20 cellular contexts compared by ENCODE assay signal in the genomic region with DNA sequence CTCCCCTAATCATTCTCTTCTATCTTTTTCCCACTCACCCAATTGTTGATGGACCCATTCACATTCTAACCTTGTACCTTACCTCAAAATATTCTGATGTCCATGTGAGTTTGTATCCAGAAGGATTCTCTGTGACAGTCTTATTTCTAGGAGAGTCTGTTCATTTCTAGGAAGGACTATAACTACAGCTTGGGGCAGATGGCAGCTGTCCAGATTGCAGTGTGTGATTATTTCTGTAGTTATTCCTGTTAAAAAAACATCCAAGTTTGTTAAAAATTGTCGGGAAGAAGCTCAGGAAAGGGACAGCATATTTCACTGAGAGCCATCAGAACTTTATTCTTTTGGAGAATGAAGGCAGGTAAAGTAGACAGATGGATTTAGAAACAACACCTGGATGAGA.
DNase-seq lines count a peak whose midpoint lies in the region; ATAC-seq and TF ChIP-seq lines count a peak whose summit lies in the region.
"Had no signal": no experiment of that assay in that cellular context is flagged by ENCODE, and none has a peak within 500 bp of the region (broad histone marks: within the 10 kb centered on the region; RNA-seq: fewer than 3 reads in every experiment).

No MANE protein-coding gene starts in this region.

- H3K36me3 Mint-ChIP-seq in naive thymus-derived CD4-positive, alpha-beta T cell, result peaks cover 0 to 7% (median 4%) of the 10 kb centered on the region in 5 donors
- H3K36me3 Mint-ChIP-seq: CD14-positive monocyte had no signal

- intact Hi-C loops in naive thymus-derived CD4-positive, alpha-beta T cell (cut with micrococcal nuclease), result no loop called here

- peaks cover 10 to 23% (median 16%) of the 10 kb centered on the region in 5 donors for H3K27me3 Mint-ChIP-seq in naive thymus-derived CD4-positive, alpha-beta T cell

- CTCF ChIA-PET in naive thymus-derived CD4-positive, alpha-beta T cell (lab: Charles Lee), result interaction anchor here (0.7 kb wide), 1 partner anchor 9 kb away, joined by 3 read pairs; no protein-coding TSS in a partner anchor

- no peaks in the 10 kb centered on the region for H3K36me3 ChIP-seq in WERI-Rb-1
- H3K36me3 ChIP-seq in naive thymus-derived CD4-positive, alpha-beta T cell (ENCODE audit: control insufficient read depth in 2 of 3, insufficient read depth in 3 of 3, low read length in 3 of 3), result no peaks in the 10 kb centered on the region

- H3K27ac Mint-ChIP-seq in naive thymus-derived CD4-positive, alpha-beta T cell, result no peak overlapping the region
- H3K27ac Mint-ChIP-seq: CD14-positive monocyte had no signal

- POLR2A ChIA-PET in naive thymus-derived CD4-positive, alpha-beta T cell (lab: Charles Lee), result no interaction called here

- H3K4me1 Mint-ChIP-seq in naive thymus-derived CD4-positive, alpha-beta T cell, result no peaks in the 10 kb centered on the region
- H3K4me1 Mint-ChIP-seq: CD14-positive monocyte had no signal

- no peak for ATAC-seq in naive thymus-derived CD4-positive, alpha-beta T cell
- ATAC-seq in GM21447 (IDR thresholded peaks at IDR 0.05; ENCODE audit: unreplicated experiment), result no peak
- ATAC-seq: K562 had no signal

- H3K4me3 Mint-ChIP-seq in naive thymus-derived CD4-positive, alpha-beta T cell, result no peak overlapping the region
- H3K4me3 Mint-ChIP-seq: CD14-positive monocyte had no signal

- H3K9me3 Mint-ChIP-seq in naive thymus-derived CD4-positive, alpha-beta T cell, result peaks cover 0 to 14% (median 5%) of the 10 kb centered on the region in 11 donors

- no peak overlapping the region for H3K27ac ChIP-seq in WERI-Rb-1
- no peak overlapping the region for H3K27ac ChIP-seq in naive thymus-derived CD4-positive, alpha-beta T cell (ENCODE audit: low read depth, low read length)

- no peaks in the 10 kb centered on the region for H3K9me3 ChIP-seq in WERI-Rb-1 (ENCODE audit: severe bottlenecking)
- no peaks in the 10 kb centered on the region for H3K9me3 ChIP-seq in naive thymus-derived CD4-positive, alpha-beta T cell (ENCODE audit: control insufficient read depth in 2 of 3, low read length in 3 of 3)

- H3K4me1 ChIP-seq in naive thymus-derived CD4-positive, alpha-beta T cell (ENCODE audit: control insufficient read depth in 2 of 2, insufficient read depth in 2 of 2, low read length in 2 of 2), result no peaks in the 10 kb centered on the region

- H3K4me3 ChIP-seq in choroid plexus epithelial cell (ENCODE audit: low read depth, low read length), result no peak overlapping the region
- H3K4me3 ChIP-seq in WERI-Rb-1 (ENCODE audit: low read depth, low read length), result no peak overlapping the region
- no peak overlapping the region for H3K4me3 ChIP-seq in naive thymus-derived CD4-positive, alpha-beta T cell (ENCODE audit: low read length)
- H3K4me3 ChIP-seq: K562 had no signal

- H3K27me3 ChIP-seq in WERI-Rb-1 (ENCODE audit: insufficient read depth, low read depth, severe bottlenecking), result no peaks in the 10 kb centered on the region
- no peaks in the 10 kb centered on the region for H3K27me3 ChIP-seq in naive thymus-derived CD4-positive, alpha-beta T cell (ENCODE audit: control insufficient read depth in 2 of 2, insufficient read depth in 2 of 2, low read length in 2 of 2)

- DNase-seq in RPMI7951 (ENCODE audit: low read depth) (peak; percentile 17), choroid plexus epithelial cell (ENCODE audit: low read depth) (peak; percentile 45), inferior parietal cortex (ENCODE audit: extremely low spot score) (peak; percentile 47), activated gamma-delta T cell treated with Interleukin-2 at 50 U/mL for 16 hours (no peak), WERI-Rb-1 (no peak)
- no peak for DNase-seq in naive thymus-derived CD4-positive, alpha-beta T cell
- DNase-seq: ACHN, AML-193, DMS153, NCI-H1417 treated with DMSO at 0.1 percent for 48 hours, NCI-H1930, NCI-H2171, NCI-H446, NCI-H748 treated with DMSO at 0.1 percent for 48 hours, OCI-M1, RPMI8226, SIG-M5 had no signal

- TF ChIP-seq CTCF in choroid plexus epithelial cell (conservative IDR thresholded peaks at IDR 0.05; ENCODE audit: low read depth, low read length), result no peak
- TF ChIP-seq CTCF in WERI-Rb-1 (IDR thresholded peaks at IDR 0.05; ENCODE audit: low read depth, low read length), result no peak

Comparison
In these comparisons a context has a peak if more than half of its experiments do, and no peak if none do; other contexts are left out.
1. DNase-seq: peak in RPMI7951 (single experiment), choroid plexus epithelial cell (single experiment) and inferior parietal cortex (single experiment); none in activated gamma-delta T cell treated with Interleukin-2 at 50 U/mL for 16 hours (single experiment), WERI-Rb-1 (single experiment) and naive thymus-derived CD4-positive, alpha-beta T cell (0 of 9).